In the genomic region with DNA sequence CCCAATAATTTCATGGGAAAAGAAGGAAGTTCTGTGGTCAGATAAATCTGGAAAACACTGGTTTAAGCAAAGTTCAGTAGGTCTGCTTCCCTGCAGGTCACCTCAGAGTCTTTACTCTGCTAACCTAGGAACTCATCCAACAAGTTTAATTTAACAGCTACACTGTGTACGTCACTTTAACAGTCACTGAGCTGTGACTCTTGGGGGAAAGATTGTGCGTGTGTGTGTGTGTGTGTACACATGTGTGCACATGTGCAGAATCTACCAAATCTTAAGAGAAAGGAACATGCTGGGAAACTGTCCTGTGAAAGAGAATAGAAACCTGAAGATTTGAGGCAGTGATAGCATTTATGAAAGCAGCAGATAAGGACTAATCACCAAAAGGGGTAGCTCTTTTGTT, we compare ENCODE assay signal across 17 cellular contexts.
A peak's percentile ranks its signal among the peaks of the same experiment; 100 is the strongest.
DNase-seq lines count a peak whose midpoint lies in the region; ATAC-seq lines count a peak whose summit lies in the region.
"Had no signal": no experiment of that assay in that cellular context is flagged by ENCODE, and none has a peak within 500 bp of the region (broad histone marks: within the 10 kb centered on the region; RNA-seq: fewer than 3 reads in every experiment).

No MANE protein-coding gene starts in this region.

- no peaks in the 10 kb centered on the region for H3K9me3 Mint-ChIP-seq in activated naive CD4-positive, alpha-beta T cell treated with anti-CD3 and anti-CD28 coated beads for 36 hours
- no peaks in the 10 kb centered on the region for H3K9me3 Mint-ChIP-seq in activated naive CD8-positive, alpha-beta T cell treated with anti-CD3 and anti-CD28 coated beads, Interleukin-2, amount 10 ng/mL, durations not matched to agents 7 days and 5 days

- peak overlapping the region; percentile 92 for H3K27ac Mint-ChIP-seq in activated naive CD4-positive, alpha-beta T cell treated with anti-CD3 and anti-CD28 coated beads for 36 hours
- H3K27ac Mint-ChIP-seq in activated naive CD8-positive, alpha-beta T cell treated with anti-CD3 and anti-CD28 coated beads, Interleukin-2, amount 10 ng/mL, durations not matched to agents 7 days and 5 days = peak overlapping the region; percentile 88
- H3K27ac Mint-ChIP-seq: mesothelial cell of epicardium had no signal

- no peaks in the 10 kb centered on the region for H3K27me3 Mint-ChIP-seq in activated naive CD4-positive, alpha-beta T cell treated with anti-CD3 and anti-CD28 coated beads for 36 hours (ENCODE audit: low read depth)
- no peaks in the 10 kb centered on the region for H3K27me3 Mint-ChIP-seq in activated naive CD8-positive, alpha-beta T cell treated with anti-CD3 and anti-CD28 coated beads, Interleukin-2, amount 10 ng/mL, durations not matched to agents 7 days and 5 days

- peaks cover 72% of the 10 kb centered on the region for H3K36me3 Mint-ChIP-seq in activated naive CD4-positive, alpha-beta T cell treated with anti-CD3 and anti-CD28 coated beads for 36 hours (ENCODE audit: low read depth)
- H3K36me3 Mint-ChIP-seq in activated naive CD8-positive, alpha-beta T cell treated with anti-CD3 and anti-CD28 coated beads, Interleukin-2, amount 10 ng/mL, durations not matched to agents 7 days and 5 days = peaks cover 47% of the 10 kb centered on the region
- H3K36me3 Mint-ChIP-seq: mesothelial cell of epicardium had no signal

- peak; percentile 10 for ATAC-seq in activated naive CD8-positive, alpha-beta T cell treated with anti-CD3 and anti-CD28 coated beads, Interleukin-2, amount 10 ng/mL, durations not matched to agents 7 days and 5 days (ENCODE audit: low read depth)
- ATAC-seq in stimulated activated naive CD8-positive, alpha-beta T cell treated with anti-CD3 and anti-CD28 coated beads, Interleukin-15, Interleukin-2, amounts not matched to agents 100 U/mL and 50 U/mL, for 24 hours = peak; percentile 19
- ATAC-seq: upper lobe of right lung had no signal

- intact Hi-C loops in activated naive CD4-positive, alpha-beta T cell treated with anti-CD3 and anti-CD28 coated beads for 36 hours (cut with micrococcal nuclease) = loop anchor here (1.0 kb wide), 8 partner anchors 9 to 219 kb away; no protein-coding TSS in a partner anchor

- POLR2A ChIA-PET in activated naive CD8-positive, alpha-beta T cell treated with anti-CD3 and anti-CD28 coated beads, Interleukin-2, amount 10 ng/mL, durations not matched to agents 7 days and 5 days (lab: Charles Lee) = interaction anchor here (0.7 to 13.8 kb wide), 8 partner anchors 22 to 161 kb away, joined by 4 to 323 read pairs (median 6); a partner anchor contains a TSS

- H3K4me1 Mint-ChIP-seq in activated naive CD4-positive, alpha-beta T cell treated with anti-CD3 and anti-CD28 coated beads for 36 hours (ENCODE audit: low read depth) = peaks cover 95% of the 10 kb centered on the region
- peaks cover 92% of the 10 kb centered on the region for H3K4me1 Mint-ChIP-seq in activated naive CD8-positive, alpha-beta T cell treated with anti-CD3 and anti-CD28 coated beads, Interleukin-2, amount 10 ng/mL, durations not matched to agents 7 days and 5 days
- H3K4me1 Mint-ChIP-seq: mesothelial cell of epicardium had no signal

- peak; percentile 70 for DNase-seq in activated naive CD4-positive, alpha-beta T cell treated with anti-CD3 and anti-CD28 coated beads for 36 hours
- no peak for DNase-seq in activated naive CD4-positive, alpha-beta T cell treated with Interleukin-2 at 50 U/mL for 16 hours
- peak; percentile 43 for DNase-seq in NAMALWA (ENCODE audit: low spot score)
- no peak for DNase-seq in activated naive CD8-positive, alpha-beta T cell treated with anti-CD3 and anti-CD28 coated beads, Interleukin-2, amount 10 ng/mL, durations not matched to agents 7 days and 5 days
- no peak for DNase-seq in stimulated activated naive CD8-positive, alpha-beta T cell treated with anti-CD3 and anti-CD28 coated beads, Interleukin-15, Interleukin-2, amounts not matched to agents 100 U/mL and 50 U/mL, for 24 hours
- DNase-seq in NCI-H345 treated with DMSO at 0.1 percent for 48 hours (lab: John Stamatoyannopoulos, UW; ENCODE audit: unreplicated experiment) = no peak
- DNase-seq in DMS 273 (lab: John Stamatoyannopoulos, UW; ENCODE audit: unreplicated experiment) = no peak
- no peak for DNase-seq in NK-92 (lab: John Stamatoyannopoulos, UW; ENCODE audit: unreplicated experiment)
- DNase-seq: activated CD4-positive, CD25-positive, alpha-beta regulatory T cell treated with anti-CD3 and anti-CD28 coated beads, Interleukin-2, amount 50 U/mL, for 72 hours; activated gamma-delta T cell; effector CD4-positive, alpha-beta T cell; KBM-7; NCI-H1417 treated with DMSO at 0.1 percent for 48 hours; NK-92 treated with Interleukin-12 subunit alpha and Interleukin-12 subunit beta, amount 100 ng/mL, for 24 hours; sigmoid colon; upper lobe of right lung had no signal

- H3K4me3 Mint-ChIP-seq in activated naive CD4-positive, alpha-beta T cell treated with anti-CD3 and anti-CD28 coated beads for 36 hours = peak overlapping the region; percentile 36
- peak overlapping the region; percentile 63 for H3K4me3 Mint-ChIP-seq in activated naive CD8-positive, alpha-beta T cell treated with anti-CD3 and anti-CD28 coated beads, Interleukin-2, amount 10 ng/mL, durations not matched to agents 7 days and 5 days
- H3K4me3 Mint-ChIP-seq: mesothelial cell of epicardium had no signal

- CTCF ChIA-PET in activated naive CD4-positive, alpha-beta T cell treated with anti-CD3 and anti-CD28 coated beads for 36 hours (lab: Charles Lee) = interaction anchor here (0.6 to 18.5 kb wide), 18 partner anchors 8 to 222 kb away, joined by 3 to 264 read pairs (median 8); no protein-coding TSS in a partner anchor

Comparison
In these comparisons a context has a peak if more than half of its experiments do, and no peak if none do; other contexts are left out.
1. DNase-seq: peak in activated naive CD4-positive, alpha-beta T cell treated with anti-CD3 and anti-CD28 coated beads for 36 hours (single experiment) and NAMALWA (single experiment); none in activated naive CD4-positive, alpha-beta T cell treated with Interleukin-2 at 50 U/mL for 16 hours (single experiment), activated naive CD8-positive, alpha-beta T cell treated with anti-CD3 and anti-CD28 coated beads, Interleukin-2, amount 10 ng/mL, durations not matched to agents 7 days and 5 days (single experiment), stimulated activated naive CD8-positive, alpha-beta T cell treated with anti-CD3 and anti-CD28 coated beads, Interleukin-15, Interleukin-2, amounts not matched to agents 100 U/mL and 50 U/mL, for 24 hours (single experiment), NCI-H345 treated with DMSO at 0.1 percent for 48 hours (single experiment), DMS 273 (single experiment) and NK-92 (single experiment).